Comparison of ENCODE assay signal across 8 cellular contexts in the genomic region with DNA sequence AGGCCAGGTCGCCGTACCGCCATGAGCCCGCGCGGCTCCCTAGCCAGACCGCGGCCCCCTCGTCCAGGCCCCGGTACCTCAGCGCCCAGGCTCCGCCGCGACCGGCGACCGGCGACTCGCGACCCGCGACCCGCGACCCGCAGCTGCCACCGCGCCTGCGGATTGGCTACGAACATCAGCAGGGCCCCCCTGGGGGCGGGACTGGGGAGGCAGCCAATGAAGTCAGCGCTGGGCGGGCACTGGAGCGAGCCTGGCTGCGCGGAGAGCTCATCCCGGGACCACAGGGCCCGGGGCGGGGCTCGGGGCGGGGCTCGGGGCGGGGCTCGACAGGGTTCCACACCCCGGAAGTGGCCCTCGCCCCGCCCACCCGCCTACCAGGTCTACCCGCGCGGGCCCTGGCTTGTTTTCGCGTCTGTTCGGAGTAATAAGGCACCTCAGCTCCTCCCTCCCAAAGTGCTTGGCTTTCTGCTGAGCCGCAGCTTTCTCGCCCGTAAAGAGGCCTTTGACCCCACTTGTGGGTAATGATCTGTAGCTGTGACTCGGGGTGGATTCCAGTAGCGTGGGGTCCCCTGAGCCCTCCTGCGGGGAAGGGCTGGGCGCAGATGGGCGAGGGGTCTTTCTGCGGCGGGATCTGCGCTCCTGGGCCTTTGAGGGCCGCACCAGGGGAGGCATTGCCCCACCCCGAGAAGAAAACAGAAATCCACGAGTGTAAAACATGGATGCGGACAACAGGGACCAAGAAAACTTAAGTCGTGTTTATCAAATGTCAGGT.
DNase-seq lines count a peak whose midpoint lies in the region; ATAC-seq and TF ChIP-seq lines count a peak whose summit lies in the region.

A gene (minus strand): TSS at position 170 of the 772 bp plus-strand sequence. CDS start 1,438 bp downstream, outside the sequence.

- peak within 1 kb of the TSS; percentile 97 to 100 (median 99) for H3K4me2 ChIP-seq in BLaER1 treated with 17β-estradiol and CSF1 and Interleukin-3, amounts not matched to agents 10 nM and 100 nM

- H3K4me3 ChIP-seq in BLaER1 treated with 17β-estradiol and CSF1 and Interleukin-3, amounts not matched to agents 10 nM and 100 nM = peak within 1 kb of the TSS; percentile 69 to 91 (median 82)
- peak within 1 kb of the TSS; percentile 76 for H3K4me3 ChIP-seq in choroid plexus epithelial cell (ENCODE audit: low read depth, low read length)

- peak within 1 kb of the TSS; percentile 71 to 89 (median 83) for H3K9ac ChIP-seq in BLaER1 treated with 17β-estradiol and CSF1 and Interleukin-3, amounts not matched to agents 10 nM and 100 nM

- H4K20me1 ChIP-seq in BLaER1 treated with 17β-estradiol and CSF1 and Interleukin-3, amounts not matched to agents 10 nM and 100 nM = peaks cover 0 to 28% (median 11%) of the 10 kb centered on the region in 11 experiments; a peak in 13 of 22 replicates

- no peak for TF ChIP-seq CTCF in choroid plexus epithelial cell (conservative IDR thresholded peaks at IDR 0.05; ENCODE audit: low read depth, low read length)

- peaks cover 24 to 31% (median 27%) of the 10 kb centered on the region in 11 experiments for H3K27me3 ChIP-seq in BLaER1 treated with 17β-estradiol and CSF1 and Interleukin-3, amounts not matched to agents 10 nM and 100 nM
- no peaks in the 10 kb centered on the region for H3K27me3 ChIP-seq in layer of hippocampus (ENCODE audit: control insufficient read depth, insufficient read depth, low read length)

- peak within 1 kb of the TSS; percentile 62 to 85 (median 77); a peak in 21 of 22 replicates for H3K27ac ChIP-seq in BLaER1 treated with 17β-estradiol and CSF1 and Interleukin-3, amounts not matched to agents 10 nM and 100 nM
- peak within 1 kb of the TSS; percentile 69 for H3K27ac ChIP-seq in layer of hippocampus (ENCODE audit: low read depth, low read length)

- H3K36me3 ChIP-seq in BLaER1 treated with 17β-estradiol and CSF1 and Interleukin-3, amounts not matched to agents 10 nM and 100 nM = peaks cover 0 to 14% (median 6%) of the 10 kb centered on the region in 11 experiments; a peak in 9 of 22 replicates

- H3K4me1 ChIP-seq in BLaER1 treated with 17β-estradiol and CSF1 and Interleukin-3, amounts not matched to agents 10 nM and 100 nM = peaks cover 15 to 49% (median 47%) of the 10 kb centered on the region in 10 experiments

- ATAC-seq in GM19328 (IDR thresholded peaks at IDR 0.05; ENCODE audit: unreplicated experiment) (peak; percentile 100), HG03460 (IDR thresholded peaks at IDR 0.05; ENCODE audit: unreplicated experiment) (peak; percentile 99)

- no peaks in the 10 kb centered on the region for H3K9me3 ChIP-seq in BLaER1 treated with 17β-estradiol and CSF1 and Interleukin-3, amounts not matched to agents 10 nM and 100 nM (replicated peaks in 1 of 11)

- DNase-seq in NCI-H524 (lab: John Stamatoyannopoulos, UW) (peak; percentile 94 to 97), choroid plexus epithelial cell (ENCODE audit: low read depth) (peak; percentile 96)
- peak; percentile 98 to 99 for DNase-seq in activated CD4-positive, alpha-beta T cell treated with anti-CD3 and anti-CD28 coated beads for 24 hours (ENCODE audit: low read depth in 2 of 2)
- DNase-seq in stimulated activated CD4-positive, alpha-beta T cell treated with anti-CD3 and anti-CD28 coated beads, Interleukin-1b, Interleukin-23, amount 100 ng/mL, for 1 hour (ENCODE audit: low read depth in 2 of 2) = peak; percentile 99

Comparison
In these comparisons a context has a peak if more than half of its experiments do, and no peak if none do; other contexts are left out.
1. Peak in every context shown above with its lines: DNase-seq, ATAC-seq, H3K4me3 ChIP-seq and H3K27ac ChIP-seq.